ENCODE assay signal across 8 cellular contexts in genomic region chr20:7980332-7981046, GRCh38. TPM values are rescaled to one million over a fixed set of nuclear protein-coding genes. Genes with fewer than 3 reads are reported as not detected.
DNase-seq lines count a peak whose midpoint lies in the region; ATAC-seq and TF ChIP-seq lines count a peak whose summit lies in the region.

No MANE protein-coding gene starts in this region.

- 64% methylated on average over 10 of the region's 10 CpGs for WGBS in esophagus muscularis mucosa

- TF ChIP-seq EP300 in esophagus muscularis mucosa (IDR thresholded peaks at IDR 0.05) = no peak

- BruUV-seq in Calu3 (replicated peaks; lab: Mats Ljungman, UMichigan) = no TSS peak

- H3K9me3 Mint-ChIP-seq in Calu3 (ENCODE audit: low read depth, unreplicated experiment) (no peaks in the 10 kb centered on the region), neural crest cell (peaks cover 2% of the 10 kb centered on the region)

- in situ Hi-C loops in SK-MEL-5 (cut with HindIII; ENCODE audit: low pct_unique_long_range_greater_than_20kb, low sequenced_read_pairs) = no loop called here

- ATAC-seq in GM18907 (IDR thresholded peaks at IDR 0.05; ENCODE audit: unreplicated experiment) (peak; percentile 86), HG03354 (IDR thresholded peaks at IDR 0.05; ENCODE audit: poor library complexity, severe bottlenecking, unreplicated experiment) (peak; percentile 79)

- peaks cover 7% of the 10 kb centered on the region for H3K4me1 Mint-ChIP-seq in Calu3 (ENCODE audit: low read depth, unreplicated experiment)
- H3K4me1 Mint-ChIP-seq in neural crest cell = peaks cover 14% of the 10 kb centered on the region

- H3K9me3 ChIP-seq in esophagus muscularis mucosa = no peaks in the 10 kb centered on the region
- H3K9me3 ChIP-seq in colonic mucosa = no peaks in the 10 kb centered on the region

- no peaks in the 10 kb centered on the region for H3K36me3 Mint-ChIP-seq in Calu3 (ENCODE audit: insufficient read depth, unreplicated experiment)
- H3K36me3 Mint-ChIP-seq in neural crest cell (ENCODE audit: low read depth) = peaks cover 8% of the 10 kb centered on the region

- DNase-seq in Calu3 (peak; percentile 12), SK-MEL-5 (ENCODE audit: low read depth, low spot score) (peak; percentile 87), esophagus muscularis mucosa (ENCODE audit: extremely low spot score) (no peak), neural crest cell (ENCODE audit: low read depth, low spot score) (peak; percentile 2), coronary artery (ENCODE audit: low spot score) (no peak), colonic mucosa (no peak)

- H3K4me3 Mint-ChIP-seq in Calu3 (ENCODE audit: low read depth, unreplicated experiment) (no peak overlapping the region), neural crest cell (no peak overlapping the region)

- CTCF ChIA-PET in Calu3 (lab: Charles Lee) = interaction anchor here (0.6 to 1.0 kb wide), 4 partner anchors 9 to 1139 kb away, joined by 3 to 8 read pairs (median 4); no protein-coding TSS in a partner anchor

- peaks cover 9 to 50% (median 39%) of the 10 kb centered on the region in 4 donors for H3K36me3 ChIP-seq in esophagus muscularis mucosa
- no peaks in the 10 kb centered on the region for H3K36me3 ChIP-seq in colonic mucosa

- H3K4me1 ChIP-seq in esophagus muscularis mucosa = no peaks in the 10 kb centered on the region
- no peaks in the 10 kb centered on the region for H3K4me1 ChIP-seq in colonic mucosa

- H3K27me3 Mint-ChIP-seq in Calu3 (ENCODE audit: unreplicated experiment) (no peaks in the 10 kb centered on the region), neural crest cell (ENCODE audit: low read depth) (no peaks in the 10 kb centered on the region)

- TF ChIP-seq CTCF in Calu3 (IDR thresholded peaks at IDR 0.05; ENCODE audit: unreplicated experiment) (no peak), esophagus muscularis mucosa (IDR thresholded peaks at IDR 0.05) (peak; percentile 28 to 59 (median 48)), neural crest cell (conservative IDR thresholded peaks at IDR 0.05) (peak; percentile 64), coronary artery (IDR thresholded peaks at IDR 0.05) (no peak), colonic mucosa (IDR thresholded peaks at IDR 0.05) (no peak)

- H3K4me3 ChIP-seq in esophagus muscularis mucosa = no peak overlapping the region
- no peak overlapping the region for H3K4me3 ChIP-seq in coronary artery
- no peak overlapping the region for H3K4me3 ChIP-seq in colonic mucosa

- no peak overlapping the region for H3K9ac ChIP-seq in colonic mucosa (ENCODE audit: low read depth in 2 of 2, low read length in 2 of 2)

- H3K27ac ChIP-seq in esophagus muscularis mucosa (replicated peaks in 1 of 4) (no peak overlapping the region), coronary artery (no peak overlapping the region), colonic mucosa (no peak overlapping the region)

- H3K27me3 ChIP-seq in esophagus muscularis mucosa (no peaks in the 10 kb centered on the region), colonic mucosa (no peaks in the 10 kb centered on the region)

- no peak for TF ChIP-seq POLR2A in esophagus muscularis mucosa (IDR thresholded peaks at IDR 0.05; ENCODE audit: low read depth)

- intact Hi-C loops in Calu3 (cut with micrococcal nuclease; ENCODE audit: unreplicated experiment) (loop anchor here (1.0 kb wide), 1 partner anchor 742 kb away; no protein-coding TSS in a partner anchor), esophagus muscularis mucosa (cut with DNase I) (no loop called here), colonic mucosa (cut with DNase I) (no loop called here)

- H3K27ac Mint-ChIP-seq in Calu3 (ENCODE audit: unreplicated experiment) = no peak overlapping the region
- no peak overlapping the region for H3K27ac Mint-ChIP-seq in neural crest cell (ENCODE audit: unreplicated experiment)

RNA-seq across cellular contexts. Expression of gene TMX4, which starts 39.1 kb away (rescaled TPM):
- total RNA-seq in Calu3 (2022) (16.3 and 21.2 TPM in 2 replicates), esophagus muscularis mucosa (10 to 100 TPM; 48.1 to 70.6 (median 56.9) TPM), neural crest cell (18.0 and 22.7 TPM in 2 replicates), colonic mucosa (10 to 100 TPM; 26.5 to 28.0 TPM)
- total RNA-seq in SK-MEL-5 (2014; rRNA removed; shearing (Covaris generic)) = 28.9 and 29.8 TPM in 2 replicates
- 43.3 and 57.7 TPM in 2 replicates for polyA plus RNA-seq in SK-MEL-5 (2015; cell fraction: cytosol; rRNA removed)
- polyA plus RNA-seq in SK-MEL-5 (2015; cell fraction: nucleus; rRNA removed) = 5.9 and 7.3 TPM in 2 replicates

RNA-seq across cellular contexts. Expression of gene HAO1, which starts 40.2 kb away (rescaled TPM):
- total RNA-seq in Calu3 (2022) (not detected in 2 replicates), esophagus muscularis mucosa (not detected), neural crest cell (not detected in 2 replicates), colonic mucosa (not detected)
- total RNA-seq in SK-MEL-5 (2014; rRNA removed; shearing (Covaris generic)) = not detected in 2 replicates
- not detected in 2 replicates for polyA plus RNA-seq in SK-MEL-5 (2015; cell fraction: cytosol; rRNA removed)
- not detected in 2 replicates for polyA plus RNA-seq in SK-MEL-5 (2015; cell fraction: nucleus; rRNA removed)

Comparison
In these comparisons a context has a peak if more than half of its experiments do, and no peak if none do; other contexts are left out.
1. DNase-seq: peak in Calu3 (single experiment), SK-MEL-5 (single experiment) and neural crest cell (single experiment); none in esophagus muscularis mucosa (single experiment), coronary artery (single experiment) and colonic mucosa (single experiment).
2. CTCF ChIP-seq: peak in esophagus muscularis mucosa (3 of 3) and neural crest cell (single experiment); none in Calu3 (single experiment), coronary artery (single experiment) and colonic mucosa (single experiment).